Comparison of ENCODE assay signal across 1 cellular context in the genomic region with DNA sequence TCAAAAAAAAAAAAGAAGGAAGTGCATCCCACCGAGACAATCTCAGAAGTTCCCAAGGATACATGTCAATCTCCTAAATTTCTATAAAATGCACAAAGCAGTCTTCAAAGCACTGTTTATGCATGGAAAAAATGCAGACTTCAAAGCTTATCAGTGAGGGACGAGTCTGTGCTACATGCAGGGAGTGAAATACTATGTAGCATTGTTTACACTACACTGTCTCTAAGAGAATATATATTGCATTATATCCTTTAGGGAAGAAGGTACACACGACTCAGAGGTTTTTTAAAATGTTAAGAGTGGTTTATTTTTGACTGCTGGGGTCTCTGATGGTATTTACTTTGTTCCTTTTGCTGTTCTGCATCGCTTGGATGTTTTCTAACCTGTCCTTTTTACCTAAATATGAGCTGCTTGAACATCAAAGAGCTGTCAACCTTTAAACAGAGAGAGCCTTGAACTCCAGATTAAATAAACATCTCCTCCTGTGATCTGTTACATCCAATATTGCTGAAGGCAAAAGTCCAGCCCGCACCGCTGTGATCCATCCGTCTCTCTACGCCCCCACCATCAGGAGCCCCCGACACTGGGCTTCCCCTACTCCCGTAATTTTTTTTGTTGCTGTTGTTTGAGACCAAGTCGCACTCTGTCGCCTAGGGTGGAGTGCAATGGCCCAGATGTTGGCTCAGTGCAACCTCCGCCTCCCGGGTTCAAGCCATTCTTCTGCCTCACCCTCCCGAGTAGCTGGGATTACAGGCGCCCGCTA.
TF ChIP-seq lines count a peak whose summit lies in the region.

No MANE protein-coding gene starts in this region.

TF ChIP-seq in IMR-90, 13 proteins besides CTCF, POLR2A, EP300 and RAD21 (continued from another document):
- TF ChIP-seq, protein P1, sequence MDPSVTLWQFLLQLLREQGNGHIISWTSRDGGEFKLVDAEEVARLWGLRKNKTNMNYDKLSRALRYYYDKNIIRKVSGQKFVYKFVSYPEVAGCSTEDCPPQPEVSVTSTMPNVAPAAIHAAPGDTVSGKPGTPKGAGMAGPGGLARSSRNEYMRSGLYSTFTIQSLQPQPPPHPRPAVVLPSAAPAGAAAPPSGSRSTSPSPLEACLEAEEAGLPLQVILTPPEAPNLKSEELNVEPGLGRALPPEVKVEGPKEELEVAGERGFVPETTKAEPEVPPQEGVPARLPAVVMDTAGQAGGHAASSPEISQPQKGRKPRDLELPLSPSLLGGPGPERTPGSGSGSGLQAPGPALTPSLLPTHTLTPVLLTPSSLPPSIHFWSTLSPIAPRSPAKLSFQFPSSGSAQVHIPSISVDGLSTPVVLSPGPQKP (IDR thresholded peaks at IDR 0.05; ENCODE audit: borderline replicate concordance, low read depth, low read length): no peak
- TF ChIP-seq RCOR1 (IDR thresholded peaks at IDR 0.05; ENCODE audit: insufficient replicate concordance, low read length) (no peak), SMC3 (IDR thresholded peaks at IDR 0.05; ENCODE audit: low read depth, low read length) (no peak), MAZ (IDR thresholded peaks at IDR 0.05; ENCODE audit: borderline replicate concordance, low read depth, low read length) (no peak), BHLHE40 (IDR thresholded peaks at IDR 0.05; ENCODE audit: low read depth, low read length) (no peak), MXI1 (IDR thresholded peaks at IDR 0.05; ENCODE audit: borderline replicate concordance, low read depth, low read length) (no peak), FOS (IDR thresholded peaks at IDR 0.05; ENCODE audit: low read depth, low read length) (no peak)
